ENCODE assay signal across 2 cellular contexts in the genomic region with DNA sequence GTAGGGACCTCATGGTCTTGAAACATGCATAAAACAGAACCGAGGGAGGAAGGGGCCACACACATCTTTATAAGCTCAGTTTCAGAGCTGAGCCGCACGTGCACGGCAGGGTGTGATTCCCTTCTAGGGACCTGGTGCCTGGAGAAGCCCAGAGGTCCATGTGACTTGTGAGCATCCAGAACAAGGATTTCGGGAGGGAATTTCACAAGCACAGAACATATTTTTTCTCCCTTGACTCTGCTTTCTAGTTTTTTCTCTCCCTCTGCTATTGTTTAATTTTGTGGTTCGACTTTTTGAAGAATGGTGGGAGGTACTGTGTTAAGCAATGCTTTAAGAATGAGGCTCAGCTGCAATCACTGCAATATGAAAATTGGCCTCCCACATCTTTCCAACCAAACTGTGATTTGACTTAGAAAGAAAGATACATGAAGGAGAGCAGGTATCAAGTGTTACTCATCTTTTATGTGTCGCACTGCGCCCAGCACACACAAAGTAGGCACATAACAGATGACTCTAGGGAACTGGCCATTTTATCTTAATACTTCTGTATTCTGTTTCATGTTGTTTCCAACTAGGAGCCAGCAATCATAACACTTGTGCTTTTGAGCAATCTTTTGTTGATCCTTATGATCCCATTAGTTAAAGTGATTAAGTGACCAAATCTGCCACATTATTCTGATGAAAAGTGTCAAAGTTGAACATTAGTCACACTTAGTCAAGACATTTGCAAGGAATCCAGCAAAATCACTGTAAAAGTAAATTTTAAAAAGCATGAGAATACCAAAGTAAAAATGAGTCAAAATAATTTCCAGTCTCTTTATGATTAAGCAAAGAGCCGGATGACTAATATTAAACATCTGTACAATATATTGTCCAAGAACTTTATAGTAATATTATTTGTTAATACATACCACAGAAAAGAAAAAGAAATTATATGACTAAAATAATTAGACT.
TF ChIP-seq lines count a peak whose summit lies in the region.

No MANE protein-coding gene starts in this region.

TF ChIP-seq in IMR-90, 13 proteins besides CTCF, POLR2A, EP300 and RAD21:
- no peak for TF ChIP-seq BHLHE40 (IDR thresholded peaks at IDR 0.05; ENCODE audit: low read depth, low read length)
- TF ChIP-seq RFX5 (IDR thresholded peaks at IDR 0.05; ENCODE audit: low read depth, low read length): no peak
- no peak for TF ChIP-seq CEBPB (IDR thresholded peaks at IDR 0.05; ENCODE audit: low read depth, low read length)
- TF ChIP-seq SMC3 (IDR thresholded peaks at IDR 0.05; ENCODE audit: low read depth, low read length): no peak
- no peak for TF ChIP-seq ELK1 (IDR thresholded peaks at IDR 0.05; ENCODE audit: borderline replicate concordance, low read depth, low read length)
- TF ChIP-seq MAFK (IDR thresholded peaks at IDR 0.05; ENCODE audit: low read depth, low read length): no peak
- TF ChIP-seq CHD1 (IDR thresholded peaks at IDR 0.05; ENCODE audit: low read depth, low read length): no peak
- TF ChIP-seq RCOR1 (IDR thresholded peaks at IDR 0.05; ENCODE audit: insufficient replicate concordance, low read length): no peak
- TF ChIP-seq FOS (IDR thresholded peaks at IDR 0.05; ENCODE audit: low read depth, low read length): no peak
- TF ChIP-seq, protein P1, sequence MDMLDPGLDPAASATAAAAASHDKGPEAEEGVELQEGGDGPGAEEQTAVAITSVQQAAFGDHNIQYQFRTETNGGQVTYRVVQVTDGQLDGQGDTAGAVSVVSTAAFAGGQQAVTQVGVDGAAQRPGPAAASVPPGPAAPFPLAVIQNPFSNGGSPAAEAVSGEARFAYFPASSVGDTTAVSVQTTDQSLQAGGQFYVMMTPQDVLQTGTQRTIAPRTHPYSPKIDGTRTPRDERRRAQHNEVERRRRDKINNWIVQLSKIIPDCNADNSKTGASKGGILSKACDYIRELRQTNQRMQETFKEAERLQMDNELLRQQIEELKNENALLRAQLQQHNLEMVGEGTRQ (IDR thresholded peaks at IDR 0.05; ENCODE audit: low read depth, low read length): no peak
- no peak for TF ChIP-seq MAZ (IDR thresholded peaks at IDR 0.05; ENCODE audit: borderline replicate concordance, low read depth, low read length)
- no peak for TF ChIP-seq MXI1 (IDR thresholded peaks at IDR 0.05; ENCODE audit: borderline replicate concordance, low read depth, low read length)
- no peak for TF ChIP-seq NFE2L2 (IDR thresholded peaks at IDR 0.05; ENCODE audit: low read depth, low read length)

TF ChIP-seq in H1, 55 proteins besides CTCF, POLR2A, EP300 and RAD21:
- TF ChIP-seq CREB1 (IDR thresholded peaks at IDR 0.05) (no peak), SP1 (IDR thresholded peaks at IDR 0.05; ENCODE audit: low read depth, low read length) (no peak), MAX (IDR thresholded peaks at IDR 0.05) (0 out of 2 replicates have a peak, but pooled peaks have one; percentile 19), RNF2 (IDR thresholded peaks at IDR 0.05; ENCODE audit: borderline replicate concordance, low read depth, low read length, missing control alignments, poor library complexity, severe bottlenecking) (no peak), GABPA (IDR thresholded peaks at IDR 0.05; ENCODE audit: borderline replicate concordance, insufficient read depth, low read length) (no peak), E2F6 (IDR thresholded peaks at IDR 0.05) (0 out of 2 replicates have a peak, but pooled peaks have one; percentile 17), HDAC6 (IDR thresholded peaks at IDR 0.05; ENCODE audit: low read depth, low read length) (no peak)
